Comparison of ENCODE assay signal across 8 cellular contexts in the genomic region with DNA sequence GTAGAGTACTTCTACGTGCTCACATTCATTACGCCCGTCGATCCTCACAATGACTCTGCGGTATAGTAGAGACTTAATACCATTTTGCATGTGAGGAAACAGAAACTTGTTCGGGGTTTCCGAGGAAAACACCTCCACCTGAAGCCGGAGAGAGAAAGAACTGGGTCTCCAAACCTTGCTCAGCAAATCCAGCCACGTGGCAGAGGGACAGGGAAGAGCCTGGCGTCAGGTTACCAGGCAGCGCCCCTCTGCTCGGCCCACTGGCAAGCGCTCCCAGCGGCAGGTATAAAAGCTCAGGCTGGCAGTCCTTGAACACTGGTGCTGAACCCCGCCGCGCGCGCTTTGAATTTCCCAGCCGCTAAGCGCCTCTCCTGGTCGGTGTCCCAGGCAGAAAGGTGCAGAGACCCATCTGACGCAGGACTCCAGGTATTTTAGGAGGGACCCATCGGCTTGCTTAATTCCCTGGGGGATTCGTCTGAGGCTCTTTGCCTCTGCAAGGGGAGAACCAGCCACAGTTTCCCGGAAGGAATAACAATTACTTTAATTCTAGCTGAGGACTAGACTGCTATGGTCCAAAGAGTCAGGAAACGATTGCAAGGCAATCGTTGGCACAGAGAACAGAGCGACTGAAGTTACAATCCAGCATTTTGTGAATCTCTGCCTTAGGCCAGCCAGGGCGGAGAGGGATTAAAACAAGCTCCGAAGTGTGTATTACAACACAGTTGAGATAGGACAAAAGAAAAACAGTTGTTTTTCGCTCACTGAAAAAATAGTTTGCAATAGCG. TPM values are rescaled to one million over a fixed set of nuclear protein-coding genes. Genes with fewer than 3 reads are reported as not detected.
DNase-seq lines count a peak whose midpoint lies in the region; ATAC-seq and TF ChIP-seq lines count a peak whose summit lies in the region.

A gene with protein sequence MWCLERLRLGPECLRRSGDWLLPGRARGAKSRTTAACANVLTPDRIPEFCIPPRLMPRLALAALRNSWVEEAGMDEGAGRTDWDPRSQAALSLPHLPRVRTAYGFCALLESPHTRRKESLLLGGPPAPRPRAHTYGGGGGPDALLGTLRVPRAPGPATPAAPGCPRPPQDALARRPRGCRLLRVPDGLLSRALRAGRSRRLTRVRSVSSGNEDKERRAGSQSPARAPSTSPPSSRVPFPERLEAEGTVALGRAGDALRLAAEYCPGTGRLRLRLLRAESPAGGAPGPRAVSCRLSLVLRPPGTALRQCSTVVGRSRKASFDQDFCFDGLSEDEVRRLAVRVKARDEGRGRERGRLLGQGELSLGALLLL (plus strand): TSS at position 315 of the 785 bp plus-strand sequence. CDS start 637 bp downstream, outside the sequence.

- no peaks in the 10 kb centered on the region for H3K4me1 ChIP-seq in cardiac muscle cell (ENCODE audit: low read depth)
- peaks cover 5% of the 10 kb centered on the region for H3K4me1 ChIP-seq in ovary (ENCODE audit: insufficient read depth)
- H3K4me1 ChIP-seq in upper lobe of left lung, result peaks cover 13 to 31% (median 28%) of the 10 kb centered on the region in 4 donors

- ATAC-seq in upper lobe of left lung (ENCODE audit: low FRiP score in 2 of 2) (peak; percentile 52 to 80), HG03196 (IDR thresholded peaks at IDR 0.05; ENCODE audit: unreplicated experiment) (no peak)

- H3K27ac Mint-ChIP-seq in activated naive CD4-positive, alpha-beta T cell treated with anti-CD3 and anti-CD28 coated beads, Interleukin-2, amount 50 U/mL, for 24 hours, result peak within 1 kb of the TSS; percentile 88

- peak within 1 kb of the TSS; percentile 90 for H3K4me3 Mint-ChIP-seq in activated naive CD4-positive, alpha-beta T cell treated with anti-CD3 and anti-CD28 coated beads, Interleukin-2, amount 50 U/mL, for 24 hours

- H3K27ac ChIP-seq in cardiac muscle cell (no peak within 1 kb of the TSS), ovary (no peak within 1 kb of the TSS), upper lobe of left lung (peak within 1 kb of the TSS in 3 of 4 donors; percentile 36 to 80 (median 43))

- peak; percentile 22 for TF ChIP-seq CTCF in cardiac muscle cell (IDR thresholded peaks at IDR 0.05; ENCODE audit: low read depth, low read length)
- no peak for TF ChIP-seq CTCF in ovary (IDR thresholded peaks at IDR 0.05)
- peak in 3 of 6 experiments; percentile 19 to 39 (median 20) for TF ChIP-seq CTCF in upper lobe of left lung (IDR thresholded peaks at IDR 0.05)

- 2 to 8% (median 2%) methylated on average over 33 of the region's 33 CpGs for WGBS in ovary, 3 donors
- WGBS in upper lobe of left lung, 2 donors, result 6 to 8% methylated on average over 31 to 33 of the region's 33 CpGs

- H3K36me3 Mint-ChIP-seq in activated naive CD4-positive, alpha-beta T cell treated with anti-CD3 and anti-CD28 coated beads, Interleukin-2, amount 50 U/mL, for 24 hours, result no peaks in the 10 kb centered on the region

- TF ChIP-seq POLR2A in ovary (IDR thresholded peaks at IDR 0.05), result no peak
- TF ChIP-seq POLR2A in upper lobe of left lung (IDR thresholded peaks at IDR 0.05), result peak in 2 of 4 donors; percentile 28 to 39

- peaks cover 36% of the 10 kb centered on the region for H3K4me1 Mint-ChIP-seq in activated naive CD4-positive, alpha-beta T cell treated with anti-CD3 and anti-CD28 coated beads, Interleukin-2, amount 50 U/mL, for 24 hours

- no peaks in the 10 kb centered on the region for H3K9me3 ChIP-seq in cardiac muscle cell (ENCODE audit: low read depth)
- no peaks in the 10 kb centered on the region for H3K9me3 ChIP-seq in ovary
- no peaks in the 10 kb centered on the region for H3K9me3 ChIP-seq in upper lobe of left lung

- no peaks in the 10 kb centered on the region for H3K36me3 ChIP-seq in cardiac muscle cell
- H3K36me3 ChIP-seq in ovary, result no peaks in the 10 kb centered on the region
- no peaks in the 10 kb centered on the region for H3K36me3 ChIP-seq in upper lobe of left lung

- H3K27me3 ChIP-seq in cardiac muscle cell, result peaks cover 90% of the 10 kb centered on the region
- H3K27me3 ChIP-seq in ovary, result no peaks in the 10 kb centered on the region
- H3K27me3 ChIP-seq in upper lobe of left lung, result no peaks in the 10 kb centered on the region

- no peaks in the 10 kb centered on the region for H3K9me3 Mint-ChIP-seq in activated naive CD4-positive, alpha-beta T cell treated with anti-CD3 and anti-CD28 coated beads, Interleukin-2, amount 50 U/mL, for 24 hours

- peaks cover 17% of the 10 kb centered on the region for H3K27me3 Mint-ChIP-seq in activated naive CD4-positive, alpha-beta T cell treated with anti-CD3 and anti-CD28 coated beads, Interleukin-2, amount 50 U/mL, for 24 hours

- peak within 1 kb of the TSS; percentile 4 for H3K4me3 ChIP-seq in cardiac muscle cell
- peak within 1 kb of the TSS; percentile 48 for H3K4me3 ChIP-seq in ovary
- peak within 1 kb of the TSS; percentile 31 to 76 (median 70) for H3K4me3 ChIP-seq in upper lobe of left lung

- TF ChIP-seq EP300 in ovary (IDR thresholded peaks at IDR 0.05) (no peak), upper lobe of left lung (IDR thresholded peaks at IDR 0.05) (no peak)

- DNase-seq in DMS 273 (lab: John Stamatoyannopoulos, UW; ENCODE audit: unreplicated experiment) (peak; percentile 85), HT-29 (ENCODE audit: low spot score) (peak; percentile 89), RPMI8226 (peak; percentile 89), cardiac muscle cell (ENCODE audit: low read depth in 1 of 2, low spot score in 1 of 2) (peak; percentile 66 to 91), ovary (peak; percentile 74 to 77 (median 75)), upper lobe of left lung (peak; percentile 89 to 90)

- intact Hi-C loops in ovary (cut with DNase I), result no loop called here

RNA-seq across cellular contexts. Expression of the gene that starts here (rescaled TPM):
- 0.10 and 0.58 TPM in 2 replicates for total RNA-seq in HT-29 (2014; rRNA removed; shearing (Covaris generic))
- total RNA-seq in cardiac muscle cell, result not detected in 2 replicates
- not detected in 2 replicates for polyA plus RNA-seq in cardiac muscle cell
- total RNA-seq in ovary, result under 1 TPM in 3 of 7 donors, not detected in 4; 0.12 to 0.13 (median 0.13) TPM
- under 1 TPM in 1 of 2 donors, not detected in 1; 0.02 TPM for polyA plus RNA-seq in ovary
- under 1 TPM in 3 of 6 donors, not detected in 3; 0.15 to 0.33 (median 0.24) TPM for total RNA-seq in upper lobe of left lung

Comparison
In these comparisons a context has a peak if more than half of its experiments do, and no peak if none do; other contexts are left out.
1. Peak in DNase-seq in HT-29; RNA of the gene not detected or under 1 TPM.
2. Peak in DNase-seq and H3K4me3 ChIP-seq in cardiac muscle cell; RNA of the gene not detected or under 1 TPM.
3. Peak in DNase-seq and H3K4me3 ChIP-seq in ovary; RNA of the gene not detected or under 1 TPM.
4. Peak in DNase-seq, ATAC-seq, H3K4me3 ChIP-seq and H3K27ac ChIP-seq in upper lobe of left lung; RNA of the gene not detected or under 1 TPM.
5. H3K4me3 ChIP-seq: peak in every context shown above with its lines; median percentile 70 in upper lobe of left lung; 48 in ovary; 4 in cardiac muscle cell.